In the genomic region with DNA sequence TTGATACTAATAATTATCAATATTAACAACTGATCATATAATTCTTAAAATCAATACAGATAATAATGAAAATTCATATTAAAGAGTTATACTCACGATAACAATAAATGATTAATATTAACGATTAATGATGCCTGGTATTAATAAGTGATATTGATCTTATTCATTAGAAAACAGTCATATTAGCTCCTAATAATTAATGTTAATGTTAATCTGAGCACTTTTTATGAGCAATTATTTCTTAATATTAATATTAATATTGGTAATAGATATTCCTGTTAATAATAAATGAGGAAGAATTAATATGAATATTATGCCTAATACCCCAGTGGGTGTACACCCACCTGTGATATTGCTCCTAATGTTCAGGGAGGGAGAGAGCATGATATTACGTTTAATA, we compare ENCODE assay signal across 40 cellular contexts. TPM values are rescaled to one million over a fixed set of nuclear protein-coding genes. Genes with fewer than 3 reads are reported as not detected.
"Had no signal": no experiment of that assay in that cellular context is flagged by ENCODE, and none has a peak within 500 bp of the region (broad histone marks: within the 10 kb centered on the region; RNA-seq: fewer than 3 reads in every experiment).

No MANE protein-coding gene starts in this region.

- H3K4me1 Mint-ChIP-seq: activated CD4-positive, alpha-beta memory T cell treated with anti-CD3 and anti-CD28 coated beads, Interleukin-2, amount 10 ng/mL, durations not matched to agents 7 days and 5 days; activated CD4-positive, alpha-beta T cell treated with anti-CD3 and anti-CD28 coated beads for 36 hours; activated CD4-positive, alpha-beta T cell treated with anti-CD3 and anti-CD28 coated beads, Interleukin-2, amount 10 ng/mL, durations not matched to agents 7 days and 5 days; activated CD8-positive, alpha-beta memory T cell treated with anti-CD3 and anti-CD28 coated beads, Interleukin-2, amount 10 ng/mL, durations not matched to agents 7 days and 5 days; activated naive CD4-positive, alpha-beta T cell treated with anti-CD3 and anti-CD28 coated beads, Interleukin-2, amount 10 ng/mL, durations not matched to agents 7 days and 5 days; activated naive CD4-positive, alpha-beta T cell treated with anti-CD3 and anti-CD28 coated beads, Interleukin-2, amount 50 U/mL, for 24 hours; activated naive CD8-positive, alpha-beta T cell treated with anti-CD3 and anti-CD28 coated beads, Interleukin-2, amount 10 ng/mL, durations not matched to agents 7 days and 5 days; activated naive CD8-positive, alpha-beta T cell treated with anti-CD3 and anti-CD28 coated beads, Interleukin-2, amount 50 U/mL, for 24 hours; brain; central memory CD8-positive, alpha-beta T cell had no signal

- H3K36me3 Mint-ChIP-seq: activated CD8-positive, alpha-beta memory T cell treated with anti-CD3 and anti-CD28 coated beads, Interleukin-2, amount 10 ng/mL, durations not matched to agents 7 days and 5 days; activated naive CD4-positive, alpha-beta T cell treated with anti-CD3 and anti-CD28 coated beads, Interleukin-2, amount 10 ng/mL, durations not matched to agents 7 days and 5 days; activated naive CD4-positive, alpha-beta T cell treated with anti-CD3 and anti-CD28 coated beads, Interleukin-2, amount 50 U/mL, for 24 hours; activated naive CD8-positive, alpha-beta T cell; activated naive CD8-positive, alpha-beta T cell treated with anti-CD3 and anti-CD28 coated beads, Interleukin-2, amount 10 ng/mL, durations not matched to agents 7 days and 5 days; brain had no signal

- H3K27me3 Mint-ChIP-seq: activated CD4-positive, alpha-beta memory T cell treated with anti-CD3 and anti-CD28 coated beads, Interleukin-2, amount 10 ng/mL, durations not matched to agents 7 days and 5 days; activated CD4-positive, alpha-beta T cell treated with anti-CD3 and anti-CD28 coated beads for 36 hours; activated CD4-positive, alpha-beta T cell treated with anti-CD3 and anti-CD28 coated beads, Interleukin-2, amount 10 ng/mL, durations not matched to agents 7 days and 5 days; activated CD8-positive, alpha-beta memory T cell treated with anti-CD3 and anti-CD28 coated beads, Interleukin-2, amount 10 ng/mL, durations not matched to agents 7 days and 5 days; activated naive CD4-positive, alpha-beta T cell treated with anti-CD3 and anti-CD28 coated beads, Interleukin-2, amount 50 U/mL, for 24 hours; activated naive CD8-positive, alpha-beta T cell; activated naive CD8-positive, alpha-beta T cell treated with anti-CD3 and anti-CD28 coated beads, Interleukin-2, amount 10 ng/mL, durations not matched to agents 7 days and 5 days; activated naive CD8-positive, alpha-beta T cell treated with anti-CD3 and anti-CD28 coated beads, Interleukin-2, amount 50 U/mL, for 24 hours; brain had no signal

- H3K27ac ChIP-seq: ascending aorta, cardiac muscle cell, VCaP had no signal

- H3K4me3 Mint-ChIP-seq: activated CD4-positive, alpha-beta memory T cell treated with anti-CD3 and anti-CD28 coated beads, Interleukin-2, amount 10 ng/mL, durations not matched to agents 7 days and 5 days; activated CD4-positive, alpha-beta T cell treated with anti-CD3 and anti-CD28 coated beads for 36 hours; activated CD4-positive, alpha-beta T cell treated with anti-CD3 and anti-CD28 coated beads, Interleukin-2, amount 10 ng/mL, durations not matched to agents 7 days and 5 days; activated CD8-positive, alpha-beta memory T cell treated with anti-CD3 and anti-CD28 coated beads, Interleukin-2, amount 10 ng/mL, durations not matched to agents 7 days and 5 days; activated CD8-positive, alpha-beta T cell treated with anti-CD3 and anti-CD28 coated beads, Interleukin-2, amount 10 ng/mL, durations not matched to agents 7 days and 5 days; activated naive CD4-positive, alpha-beta T cell treated with anti-CD3 and anti-CD28 coated beads, Interleukin-2, amount 10 ng/mL, durations not matched to agents 7 days and 5 days; activated naive CD4-positive, alpha-beta T cell treated with anti-CD3 and anti-CD28 coated beads, Interleukin-2, amount 50 U/mL, for 24 hours; activated naive CD8-positive, alpha-beta T cell; activated naive CD8-positive, alpha-beta T cell treated with anti-CD3 and anti-CD28 coated beads, Interleukin-2, amount 10 ng/mL, durations not matched to agents 7 days and 5 days; activated naive CD8-positive, alpha-beta T cell treated with anti-CD3 and anti-CD28 coated beads, Interleukin-2, amount 50 U/mL, for 24 hours; activated T-cell treated with anti-CD3 and anti-CD28 coated beads, Interleukin-2, amount 50 U/mL, for 24 hours; brain; central memory CD8-positive, alpha-beta T cell; T-helper 1 cell treated with Interleukin-12 subunit alpha and Interleukin-12 subunit beta and Interleukin-4 antibody, amounts not matched to agents 30 μg/mL and 1 μg/mL, for 36 hours; T-helper 2 cell treated with Interferon-gamma antibody and Interleukin-4, amounts not matched to agents 5 μg/mL and 100 μg/mL, for 36 hours had no signal

- H3K36me3 ChIP-seq: ascending aorta, cardiac muscle cell had no signal

- H3K27me3 ChIP-seq: ascending aorta had no signal

- H3K4me1 ChIP-seq: ascending aorta had no signal

- H3K27ac Mint-ChIP-seq: activated CD4-positive, alpha-beta memory T cell treated with anti-CD3 and anti-CD28 coated beads, Interleukin-2, amount 10 ng/mL, durations not matched to agents 7 days and 5 days; activated CD4-positive, alpha-beta T cell treated with anti-CD3 and anti-CD28 coated beads for 36 hours; activated CD4-positive, alpha-beta T cell treated with anti-CD3 and anti-CD28 coated beads, Interleukin-2, amount 10 ng/mL, durations not matched to agents 7 days and 5 days; activated CD8-positive, alpha-beta memory T cell treated with anti-CD3 and anti-CD28 coated beads, Interleukin-2, amount 10 ng/mL, durations not matched to agents 7 days and 5 days; activated CD8-positive, alpha-beta T cell treated with anti-CD3 and anti-CD28 coated beads, Interleukin-2, amount 10 ng/mL, durations not matched to agents 7 days and 5 days; activated naive CD4-positive, alpha-beta T cell treated with anti-CD3 and anti-CD28 coated beads, Interleukin-2, amount 10 ng/mL, durations not matched to agents 7 days and 5 days; activated naive CD4-positive, alpha-beta T cell treated with anti-CD3 and anti-CD28 coated beads, Interleukin-2, amount 50 U/mL, for 24 hours; activated naive CD8-positive, alpha-beta T cell; activated naive CD8-positive, alpha-beta T cell treated with anti-CD3 and anti-CD28 coated beads, Interleukin-2, amount 10 ng/mL, durations not matched to agents 7 days and 5 days; activated naive CD8-positive, alpha-beta T cell treated with anti-CD3 and anti-CD28 coated beads, Interleukin-2, amount 50 U/mL, for 24 hours; activated T-cell treated with anti-CD3 and anti-CD28 coated beads, Interleukin-2, amount 50 U/mL, for 24 hours; activated T-helper 2 cell treated with anti-CD3 and anti-CD28 coated beads, Interferon-gamma antibody, Interleukin-2, Interleukin-4, amounts not matched to agents 10 μg/mL and 5 μg/mL and 100 μg/mL, durations not matched to agents 14 hours and 24 hours and 36 hours; brain; T-helper 1 cell treated with Interleukin-12 subunit alpha and Interleukin-12 subunit beta and Interleukin-4 antibody, amounts not matched to agents 30 μg/mL and 1 μg/mL, for 36 hours; T-helper 2 cell treated with Interferon-gamma antibody and Interleukin-4, amounts not matched to agents 5 μg/mL and 100 μg/mL, for 36 hours had no signal

- ATAC-seq: activated CD4-positive, alpha-beta T cell treated with anti-CD3 and anti-CD28 coated beads for 36 hours; activated CD4-positive, CD25-positive, alpha-beta regulatory T cell treated with anti-CD3 and anti-CD28 coated beads, Interleukin-2, amount 50 U/mL, for 24 hours; activated CD8-positive, alpha-beta memory T cell treated with anti-CD3 and anti-CD28 coated beads, Interleukin-2, amount 10 ng/mL, durations not matched to agents 7 days and 5 days; activated CD8-positive, alpha-beta T cell treated with anti-CD3 and anti-CD28 coated beads, Interleukin-2, amount 10 ng/mL, durations not matched to agents 7 days and 5 days; activated naive CD8-positive, alpha-beta T cell treated with anti-CD3 and anti-CD28 coated beads, Interleukin-2, amount 50 U/mL, for 24 hours had no signal

- FAIRE-seq: bronchial epithelial cell, TTC549 had no signal

- H3K9me3 ChIP-seq: ascending aorta had no signal

- H3K9me3 Mint-ChIP-seq: activated CD4-positive, alpha-beta memory T cell treated with anti-CD3 and anti-CD28 coated beads, Interleukin-2, amount 10 ng/mL, durations not matched to agents 7 days and 5 days; activated CD4-positive, alpha-beta T cell treated with anti-CD3 and anti-CD28 coated beads, Interleukin-2, amount 10 ng/mL, durations not matched to agents 7 days and 5 days; activated naive CD4-positive, alpha-beta T cell treated with anti-CD3 and anti-CD28 coated beads, Interleukin-2, amount 10 ng/mL, durations not matched to agents 7 days and 5 days; activated naive CD4-positive, alpha-beta T cell treated with anti-CD3 and anti-CD28 coated beads, Interleukin-2, amount 50 U/mL, for 24 hours; activated naive CD8-positive, alpha-beta T cell treated with anti-CD3 and anti-CD28 coated beads, Interleukin-2, amount 10 ng/mL, durations not matched to agents 7 days and 5 days; activated naive CD8-positive, alpha-beta T cell treated with anti-CD3 and anti-CD28 coated beads, Interleukin-2, amount 50 U/mL, for 24 hours; activated T-cell treated with anti-CD3 and anti-CD28 coated beads, Interleukin-2, amount 50 U/mL, for 24 hours; activated T-helper 2 cell treated with anti-CD3 and anti-CD28 coated beads, Interferon-gamma antibody, Interleukin-2, Interleukin-4, amounts not matched to agents 10 μg/mL and 5 μg/mL and 100 μg/mL, durations not matched to agents 14 hours and 24 hours and 36 hours; central memory CD8-positive, alpha-beta T cell; T-helper 1 cell treated with Interleukin-12 subunit alpha and Interleukin-12 subunit beta and Interleukin-4 antibody, amounts not matched to agents 30 μg/mL and 1 μg/mL, for 36 hours; T-helper 2 cell treated with Interferon-gamma antibody and Interleukin-4, amounts not matched to agents 5 μg/mL and 100 μg/mL, for 36 hours had no signal

- DNase-seq: activated CD4-positive, alpha-beta memory T cell treated with anti-CD3 and anti-CD28 coated beads, Interleukin-2, amount 10 ng/mL, durations not matched to agents 7 days and 5 days; activated CD4-positive, alpha-beta T cell treated with anti-CD3 and anti-CD28 coated beads for 1 hour; activated CD4-positive, alpha-beta T cell treated with anti-CD3 and anti-CD28 coated beads for 36 hours; activated CD4-positive, alpha-beta T cell treated with anti-CD3 and anti-CD28 coated beads for 48 hours; activated CD4-positive, alpha-beta T cell treated with anti-CD3 and anti-CD28 coated beads, Interleukin-2, amount 10 ng/mL, durations not matched to agents 7 days and 5 days; activated CD4-positive, alpha-beta T cell treated with anti-CD3 and anti-CD28 coated beads, Interleukin-2, amount 50 U/mL, for 48 hours; activated CD4-positive, CD25-positive, alpha-beta regulatory T cell; activated CD8-positive, alpha-beta memory T cell treated with anti-CD3 and anti-CD28 coated beads for 24 hours; activated CD8-positive, alpha-beta memory T cell treated with anti-CD3 and anti-CD28 coated beads, Interleukin-2, amount 10 ng/mL, durations not matched to agents 7 days and 5 days; activated CD8-positive, alpha-beta memory T cell treated with anti-CD3 and anti-CD28 coated beads, Interleukin-2, amount 50 U/mL, for 48 hours; activated CD8-positive, alpha-beta T cell treated with anti-CD3 and anti-CD28 coated beads, Interleukin-2, amount 10 ng/mL, durations not matched to agents 7 days and 5 days; activated effector memory CD4-positive, alpha-beta T cell treated with Interleukin-2 at 50 U/mL for 16 hours; activated gamma-delta T cell; activated naive CD4-positive, alpha-beta T cell treated with anti-CD3 and anti-CD28 coated beads, Interleukin-2, amount 10 ng/mL, durations not matched to agents 7 days and 5 days; activated naive CD4-positive, alpha-beta T cell treated with Interleukin-2 at 50 U/mL for 16 hours; activated naive CD8-positive, alpha-beta T cell treated with anti-CD3 and anti-CD28 coated beads, Interleukin-2, amount 10 ng/mL, durations not matched to agents 7 days and 5 days; activated naive CD8-positive, alpha-beta T cell treated with anti-CD3 and anti-CD28 coated beads, Interleukin-2, amount 50 U/mL, for 24 hours; activated T-cell treated with anti-CD3 and anti-CD28 coated beads, Interleukin-2, amount 50 U/mL, for 24 hours; activated T-cell treated with anti-CD3 and anti-CD28 coated beads, Interleukin-2, amount 50 U/mL, for 48 hours; amygdala; anterior cingulate cortex; caudate nucleus; cerebellar nuclear complex; T-helper 1 cell; T-helper 2 cell; T-helper 9 cell had no signal

- H3K4me3 ChIP-seq: ascending aorta, cardiac muscle cell had no signal

RNA-seq across cellular contexts. Expression of a gene that starts 23.6 kb away (rescaled TPM):
- total RNA-seq: activated CD8-positive, alpha-beta T cell treated with anti-CD3 and anti-CD28 coated beads, Interleukin-2, amount 10 ng/mL, durations not matched to agents 7 days and 5 days; ascending aorta; bronchial epithelial cell; cardiac muscle cell had no signal
- polyA plus RNA-seq: adipose tissue had no signal
